In genomic region chr6:148339766-148340165, GRCh38 we compare ENCODE assay signal across 31 cellular contexts. TPM values are rescaled to one million over a fixed set of nuclear protein-coding genes. Genes with fewer than 3 reads are reported as not detected.
DNase-seq lines count a peak whose midpoint lies in the region; TF ChIP-seq lines count a peak whose summit lies in the region.
"Had no signal": no experiment of that assay in that cellular context is flagged by ENCODE, and none has a peak within 500 bp of the region (broad histone marks: within the 10 kb centered on the region; RNA-seq: fewer than 3 reads in every experiment).

No MANE protein-coding gene starts in this region.

- H3K4me3 Mint-ChIP-seq in H9 (0 out of 5 replicates have a peak overlapping the region, but pooled peaks of 1 of the 2 experiments have one; percentile 9), chondrocyte (ENCODE audit: unreplicated experiment) (no peak overlapping the region)
- H3K4me3 Mint-ChIP-seq: B cell; CD14-positive monocyte; CD4-positive, alpha-beta memory T cell; CD4-positive, alpha-beta T cell; CD4-positive, CD25-positive, alpha-beta regulatory T cell; CD8-positive, alpha-beta memory T cell; CD8-positive, alpha-beta T cell had no signal

- H3K79me1 ChIP-seq in H9 (ENCODE audit: insufficient read depth, low read depth, low read length, poor library complexity, severe bottlenecking) (no peaks in the 10 kb centered on the region), trophoblast cell (ENCODE audit: low read length) (peaks cover 11% of the 10 kb centered on the region)

- H2BK120ac ChIP-seq in H9 (ENCODE audit: low read depth, low read length, poor library complexity, severe bottlenecking) (no peak overlapping the region), trophoblast cell (ENCODE audit: insufficient read depth, low read length, poor library complexity) (no peak overlapping the region)

- H3K4me2 ChIP-seq in H9 (ENCODE audit: insufficient read depth, insufficient read length, low read length) = no peak overlapping the region
- no peak overlapping the region for H3K4me2 ChIP-seq in trophoblast cell (ENCODE audit: low read length)
- H3K4me2 ChIP-seq: A549; BLaER1; BLaER1 treated with 17β-estradiol and CSF1 and Interleukin-3, amounts not matched to agents 10 nM and 100 nM had no signal

- H3K27me3 Mint-ChIP-seq in H9 (ENCODE audit: low read depth) = 0 out of 2 replicates have a peak, but pooled peaks cover 1% of the 10 kb centered on the region
- no peaks in the 10 kb centered on the region for H3K27me3 Mint-ChIP-seq in chondrocyte (ENCODE audit: low read depth)

- H3K18ac ChIP-seq in H9 (ENCODE audit: insufficient read length, low read depth, low read length) (no peak overlapping the region), trophoblast cell (ENCODE audit: low read length) (no peak overlapping the region)

- H3K27ac ChIP-seq in H9 (ENCODE audit: insufficient read length, low read depth, low read length) = no peak overlapping the region
- no peak overlapping the region for H3K27ac ChIP-seq in trophoblast cell (ENCODE audit: low read depth, low read length)
- H3K27ac ChIP-seq: 22Rv1; A549; BLaER1; BLaER1 treated with 17β-estradiol and CSF1 and Interleukin-3, amounts not matched to agents 10 nM and 100 nM; C4-2B had no signal

- H3K36me3 ChIP-seq in trophoblast cell (ENCODE audit: control insufficient read depth in 1 of 2, insufficient read depth in 2 of 2, low read length in 2 of 2) = no peaks in the 10 kb centered on the region
- H3K36me3 ChIP-seq: BE2C; BLaER1; BLaER1 treated with 17β-estradiol and CSF1 and Interleukin-3, amounts not matched to agents 10 nM and 100 nM had no signal

- TF ChIP-seq CTCF in H9 (conservative IDR thresholded peaks at IDR 0.05) = no peak
- TF ChIP-seq CTCF in chondrocyte (IDR thresholded peaks at IDR 0.05) = no peak

- H3K4ac ChIP-seq in H9 (ENCODE audit: low read depth, low read length) = no peak overlapping the region
- no peak overlapping the region for H3K4ac ChIP-seq in trophoblast cell (ENCODE audit: low read depth, low read length)

- H3K4me1 ChIP-seq in H9 (ENCODE audit: insufficient read depth, low read length) (no peaks in the 10 kb centered on the region), trophoblast cell (ENCODE audit: control insufficient read depth in 1 of 2, insufficient read depth in 2 of 2, low read length in 2 of 2) (peaks cover 0 to 6% of the 10 kb centered on the region in 2 experiments)
- H3K4me1 ChIP-seq: BE2C had no signal

- H3K79me2 ChIP-seq in H9 (ENCODE audit: insufficient read depth, low read length) = peaks cover 3% of the 10 kb centered on the region; the same call in 1 of the 2 replicates
- peaks cover 3% of the 10 kb centered on the region for H3K79me2 ChIP-seq in trophoblast cell (ENCODE audit: control insufficient read depth, insufficient read depth, low read length, poor library complexity)

- H3T11ph ChIP-seq in H9 (ENCODE audit: low read length) = no peak overlapping the region

- H2BK5ac ChIP-seq in H9 (ENCODE audit: insufficient read length, low read length) = no peak overlapping the region
- no peak overlapping the region for H2BK5ac ChIP-seq in trophoblast cell (ENCODE audit: low read depth, low read length, poor library complexity)

- H2BK12ac ChIP-seq in H9 (ENCODE audit: insufficient read length, low read depth, low read length) = peak overlapping the region; percentile 50
- H2BK12ac ChIP-seq in trophoblast cell (ENCODE audit: low read length) = no peak overlapping the region

- H3K36me3 Mint-ChIP-seq in H9 (ENCODE audit: insufficient read depth in 1 of 3, low read depth in 3 of 3) (no peaks in the 10 kb centered on the region), chondrocyte (ENCODE audit: low read depth) (no peaks in the 10 kb centered on the region)
- H3K36me3 Mint-ChIP-seq: CD4-positive, alpha-beta memory T cell; CD4-positive, CD25-positive, alpha-beta regulatory T cell; CD8-positive, alpha-beta memory T cell; CD8-positive, alpha-beta T cell had no signal

- H3K23me2 ChIP-seq in H9 (ENCODE audit: insufficient read length, low read depth, low read length, poor library complexity, severe bottlenecking) = peaks cover 9% of the 10 kb centered on the region

- H2BK20ac ChIP-seq in H9 (ENCODE audit: low read depth, low read length, poor library complexity, severe bottlenecking) = no peak overlapping the region

- peaks cover 26 to 38% of the 10 kb centered on the region in 2 experiments for H3K4me1 Mint-ChIP-seq in H9
- peaks cover 37% of the 10 kb centered on the region for H3K4me1 Mint-ChIP-seq in chondrocyte (ENCODE audit: low read depth)

- H4K5ac ChIP-seq in H9 (ENCODE audit: insufficient read length, low read depth, low read length) = no peak overlapping the region

- DNase-seq in H9 (no peak), trophoblast cell (peak; percentile 95 to 97), NCI-H1105 (lab: John Stamatoyannopoulos, UW) (no peak), chondrocyte (ENCODE audit: low spot score) (no peak)
- DNase-seq: 8988T; ACHN; AML-193; BE2C; C1 segment of cervical spinal cord; Caco-2; Calu3; CD4-positive, alpha-beta memory T cell; CD4-positive, alpha-beta T cell; CD4-positive, CD25-positive, alpha-beta regulatory T cell; CD8-positive, alpha-beta memory T cell; CD8-positive, alpha-beta T cell; COR-L47; DMS 273 treated with DMSO at 0.1 percent for 48 hours; DMS153; DMS53; DMS79; DMS79 treated with DMSO at 0.1 percent for 48 hours; DND-41; EL had no signal

- H3K27me3 ChIP-seq in H9 (ENCODE audit: insufficient read depth, low read length) (no peaks in the 10 kb centered on the region), trophoblast cell (ENCODE audit: insufficient read depth, low read length) (no peaks in the 10 kb centered on the region)

- no peak overlapping the region for H4K12ac ChIP-seq in trophoblast cell (ENCODE audit: low read depth, low read length)

- H4K91ac ChIP-seq in H9 (ENCODE audit: insufficient read length, low read depth, low read length) (no peak overlapping the region), trophoblast cell (ENCODE audit: low read depth, low read length) (no peak overlapping the region)

- H3K9ac ChIP-seq in H9 (ENCODE audit: extremely low read depth, insufficient read length, low read length) (no peak overlapping the region), trophoblast cell (ENCODE audit: low read length) (no peak overlapping the region)
- H3K9ac ChIP-seq: BLaER1; BLaER1 treated with 17β-estradiol and CSF1 and Interleukin-3, amounts not matched to agents 10 nM and 100 nM had no signal

- H3K9me3 ChIP-seq in H9 (ENCODE audit: control insufficient read depth, low read depth, low read length) (no peaks in the 10 kb centered on the region), trophoblast cell (ENCODE audit: insufficient read depth, low read depth, low read length) (no peaks in the 10 kb centered on the region)
- H3K9me3 ChIP-seq: A549, BE2C, BLaER1, Caco-2 had no signal

- H3K14ac ChIP-seq in H9 (ENCODE audit: insufficient read depth, low read length) (no peak overlapping the region), trophoblast cell (ENCODE audit: low read length) (no peak overlapping the region)

- no peaks in the 10 kb centered on the region for H4K20me1 ChIP-seq in H9 (ENCODE audit: control insufficient read depth, insufficient read depth, insufficient read length)
- H4K20me1 ChIP-seq: BLaER1 treated with 17β-estradiol and CSF1 and Interleukin-3, amounts not matched to agents 10 nM and 100 nM had no signal

- no peak overlapping the region for H3K4me3 ChIP-seq in trophoblast cell (ENCODE audit: low read depth, low read length)
- H3K4me3 ChIP-seq: A549; BLaER1; BLaER1 treated with 17β-estradiol and CSF1 and Interleukin-3, amounts not matched to agents 10 nM and 100 nM had no signal

- WGBS in H9 (ENCODE audit: extremely low coverage, insufficient read length, low lambda C conversion rate) = no CpG with 5 or more reads among the region's 5 CpGs
- no CpG with 5 or more reads among the region's 5 CpGs for WGBS in trophoblast cell (ENCODE audit: extremely low coverage, insufficient coverage, insufficient read length)

- no peaks in the 10 kb centered on the region; a peak in 1 of 5 replicates for H3K9me3 Mint-ChIP-seq in H9
- no peaks in the 10 kb centered on the region for H3K9me3 Mint-ChIP-seq in chondrocyte (ENCODE audit: low read depth)
- H3K9me3 Mint-ChIP-seq: CD4-positive, alpha-beta memory T cell; CD4-positive, alpha-beta T cell; CD8-positive, alpha-beta memory T cell; CD8-positive, alpha-beta T cell had no signal

- H3K56ac ChIP-seq in H9 (ENCODE audit: insufficient read length, low read depth, low read length) = no peak overlapping the region

- no peak overlapping the region for H4K8ac ChIP-seq in H9 (replicated peaks; ENCODE audit: insufficient read length, low read depth, low read length)
- H4K8ac ChIP-seq in trophoblast cell (ENCODE audit: low read depth, low read length) = no peak overlapping the region

- H2BK15ac ChIP-seq in H9 (ENCODE audit: low read depth, low read length) = no peak overlapping the region

- H3K27ac Mint-ChIP-seq in H9 (no peak overlapping the region), chondrocyte (ENCODE audit: unreplicated experiment) (no peak overlapping the region)
- H3K27ac Mint-ChIP-seq: B cell; CD14-positive monocyte; CD4-positive, alpha-beta memory T cell; CD4-positive, alpha-beta T cell; CD4-positive, CD25-positive, alpha-beta regulatory T cell; CD8-positive, alpha-beta memory T cell; CD8-positive, alpha-beta T cell had no signal

- no peak overlapping the region for H2AFZ ChIP-seq in H9 (ENCODE audit: low read length)
- no peak overlapping the region for H2AFZ ChIP-seq in trophoblast cell (ENCODE audit: insufficient read depth, low read length, poor library complexity)

- H3K23ac ChIP-seq in H9 (ENCODE audit: insufficient read length, low read depth, low read length) (no peak overlapping the region), trophoblast cell (ENCODE audit: low read length) (no peak overlapping the region)

- no peak overlapping the region for H2AK5ac ChIP-seq in H9 (ENCODE audit: insufficient read length, low read length)
- H2AK5ac ChIP-seq in trophoblast cell (ENCODE audit: low read length) = no peak overlapping the region

RNA-seq across cellular contexts. Expression of gene SASH1, which starts 2.9 kb away (rescaled TPM):
- total RNA-seq in H9 (2021) (29.7 and 33.2 TPM in 2 replicates), chondrocyte (54.2 to 89.3 TPM (median 82.9 TPM) in 3 replicates)
- 10.6 and 10.9 TPM in 2 replicates for polyA plus RNA-seq in trophoblast cell (2013)
- total RNA-seq: CD4-positive, CD25-positive, alpha-beta regulatory T cell had no signal
- polyA plus RNA-seq: CD8-positive, alpha-beta memory T cell had no signal

Comparison
In these comparisons a context has a peak if more than half of its experiments do, and no peak if none do; other contexts are left out.
1. DNase-seq: peak in trophoblast cell (2 of 2); none in H9 (single experiment), NCI-H1105 (single experiment) and chondrocyte (single experiment).